9 cellular contexts compared by ENCODE assay signal in the genomic region with DNA sequence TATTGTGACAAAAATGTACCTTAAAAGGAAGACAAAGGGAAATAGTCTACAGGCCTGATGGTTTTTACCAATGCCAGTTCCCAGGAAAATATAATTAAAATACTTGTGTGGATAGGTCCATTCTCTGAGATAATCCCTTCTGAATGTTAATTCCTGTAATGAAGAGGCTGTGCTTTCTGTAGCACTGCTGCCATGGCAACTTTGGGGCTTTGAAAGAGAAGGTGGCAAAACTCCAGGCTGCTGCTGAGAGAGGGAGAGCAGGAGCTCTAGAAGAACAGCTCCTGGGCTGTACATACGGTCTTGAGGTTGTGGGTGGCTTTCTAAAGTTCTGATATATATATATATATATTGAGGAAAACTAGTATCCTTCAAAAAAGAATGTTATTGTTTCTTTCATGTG.
A peak's percentile ranks its signal among the peaks of the same experiment; 100 is the strongest.
DNase-seq lines count a peak whose midpoint lies in the region; ATAC-seq and TF ChIP-seq lines count a peak whose summit lies in the region.
"Had no signal": no experiment of that assay in that cellular context is flagged by ENCODE, and none has a peak within 500 bp of the region (broad histone marks: within the 10 kb centered on the region; RNA-seq: fewer than 3 reads in every experiment).

No MANE protein-coding gene starts in this region.

- peaks cover 3 to 7% of the 10 kb centered on the region in 2 donors for H3K36me3 ChIP-seq in ascending aorta
- H3K36me3 ChIP-seq: breast epithelium had no signal

- TF ChIP-seq CTCF in ascending aorta (IDR thresholded peaks at IDR 0.05) = no peak

- peak overlapping the region in 1 of 2 donors; percentile 3 for H3K4me3 ChIP-seq in ascending aorta
- H3K4me3 ChIP-seq: breast epithelium had no signal

- H3K9me3 ChIP-seq in ascending aorta = no peaks in the 10 kb centered on the region
- H3K9me3 ChIP-seq: breast epithelium had no signal

- DNase-seq in D341Med (ENCODE audit: low spot score) = peak; percentile 76
- DNase-seq in NCI-H2029 treated with DMSO at 0.1 percent for 48 hours (lab: John Stamatoyannopoulos, UW) = peak; percentile 62
- peak; percentile 53 for DNase-seq in dermis blood vessel endothelial cell
- peak; percentile 32 for DNase-seq in mucosa of gallbladder (ENCODE audit: low spot score)
- DNase-seq in NCI-H128 (lab: John Stamatoyannopoulos, UW; ENCODE audit: unreplicated experiment) = no peak
- no peak for DNase-seq in ascending aorta (ENCODE audit: low spot score in 2 of 2)

- intact Hi-C loops in ascending aorta (cut with DNase I) = no loop called here

- H3K4me1 ChIP-seq in ascending aorta = peaks cover 8 to 66% of the 10 kb centered on the region in 2 donors
- H3K4me1 ChIP-seq: breast epithelium had no signal

- ATAC-seq in HG03045 (IDR thresholded peaks at IDR 0.05; ENCODE audit: unreplicated experiment) = no peak
- ATAC-seq in HG03565 (IDR thresholded peaks at IDR 0.05; ENCODE audit: unreplicated experiment) = no peak

- H3K27ac ChIP-seq in ascending aorta = peak overlapping the region in 1 of 2 donors; percentile 13
- H3K27ac ChIP-seq: breast epithelium had no signal

- H3K27me3 ChIP-seq in ascending aorta = no peaks in the 10 kb centered on the region
- H3K27me3 ChIP-seq: breast epithelium had no signal

Comparison
In these comparisons a context has a peak if more than half of its experiments do, and no peak if none do; other contexts are left out.
1. DNase-seq: peak in D341Med (single experiment), NCI-H2029 treated with DMSO at 0.1 percent for 48 hours (single experiment), dermis blood vessel endothelial cell (single experiment) and mucosa of gallbladder (single experiment); none in NCI-H128 (single experiment) and ascending aorta (0 of 2).